1 cellular context compared by ENCODE assay signal in genomic region chr7:105013818-105014724, GRCh38.
TF ChIP-seq lines count a peak whose summit lies in the region.

Gene KMT2E, plus strand, starts transcription at chr7:105014205. Its CDS starts 26,748 bp downstream, at chr7:105040953.

TF ChIP-seq in K562, 482 proteins besides CTCF, POLR2A, EP300 and RAD21 (continued from another document and continues in another):
- TF ChIP-seq ZMIZ1 (IDR thresholded peaks at IDR 0.05; ENCODE audit: low read depth in 2 of 2, low read length in 2 of 2) (0 out of 4 replicates have a peak, but pooled peaks of 1 of the 2 experiments have one; percentile 2), ZNF277 (CRISPR knock-in tag; IDR thresholded peaks at IDR 0.05; ENCODE audit: borderline replicate concordance) (no peak), ARID1B (IDR thresholded peaks at IDR 0.05) (peak; percentile 39; the same call in 1 of the 2 replicates), DDX20 (tag; IDR thresholded peaks at IDR 0.05; ENCODE audit: low read depth) (no peak), E4F1 (CRISPR knock-in tag; IDR thresholded peaks at IDR 0.05; ENCODE audit: borderline replicate concordance) (peak; percentile 78; the same call in 1 of the 2 replicates), PATZ1 (CRISPR knock-in tag; IDR thresholded peaks at IDR 0.05; ENCODE audit: borderline replicate concordance) (0 out of 2 replicates have a peak, but pooled peaks have one; percentile 86), MAX (CRISPR knock-in tag; IDR thresholded peaks at IDR 0.05) (peak; percentile 44), IRF1 (CRISPR knock-in tag; IDR thresholded peaks at IDR 0.05; ENCODE audit: borderline replicate concordance) (no peak), ZNF586 (CRISPR knock-in tag; conservative IDR thresholded peaks at IDR 0.05) (no peak), FOXJ2 (tag; IDR thresholded peaks at IDR 0.05) (peak; percentile 80), BCL6 (CRISPR knock-in tag; IDR thresholded peaks at IDR 0.05) (peak; percentile 67; the same call in 1 of the 2 replicates), WHSC1 (IDR thresholded peaks at IDR 0.05; ENCODE audit: low read length) (no peak), C11orf30 (IDR thresholded peaks at IDR 0.05; ENCODE audit: low read depth) (no peak), OTX1 (CRISPR knock-in tag; IDR thresholded peaks at IDR 0.05) (peak; percentile 97), IRF2 (CRISPR knock-in tag; IDR thresholded peaks at IDR 0.05) (no peak), TAF1 (IDR thresholded peaks at IDR 0.05; ENCODE audit: control insufficient read depth, extremely low read depth, insufficient read depth, low read length, severe bottlenecking) (peak; percentile 98), SREBF2 (CRISPR knock-in tag; IDR thresholded peaks at IDR 0.05) (no peak), PTTG1 (tag; IDR thresholded peaks at IDR 0.05; ENCODE audit: low read depth) (no peak), HIVEP1 (CRISPR knock-in tag; IDR thresholded peaks at IDR 0.05) (peak; percentile 81; the same call in 1 of the 2 replicates), ZNF395 (CRISPR knock-in tag; IDR thresholded peaks at IDR 0.05) (no peak), ARID2 (IDR thresholded peaks at IDR 0.05) (no peak), TAF9B (IDR thresholded peaks at IDR 0.05; ENCODE audit: partially characterized antibody) (no peak), TAL1 (IDR thresholded peaks at IDR 0.05) (0 out of 2 replicates have a peak, but pooled peaks have one; percentile 13), RREB1 (CRISPR knock-in tag; IDR thresholded peaks at IDR 0.05) (no peak; the same call in 1 of the 2 replicates), RBM22 (IDR thresholded peaks at IDR 0.05; ENCODE audit: low read depth, low read length, poor library complexity, severe bottlenecking) (peak; percentile 94), JUND (IDR thresholded peaks at IDR 0.05; ENCODE audit: borderline replicate concordance, low read depth, low read length) (peak; percentile 28), JUND (tag; IDR thresholded peaks at IDR 0.05; ENCODE audit: borderline replicate concordance, low read depth, low read length) (peak; percentile 37; the same call in 1 of the 3 replicates), SNIP1 (IDR thresholded peaks at IDR 0.05; ENCODE audit: low read depth) (0 out of 2 replicates have a peak, but pooled peaks have one; percentile 4), PBX2 (CRISPR knock-in tag; IDR thresholded peaks at IDR 0.05; ENCODE audit: low read depth) (no peak), PBX2 (tag; conservative IDR thresholded peaks at IDR 0.05; ENCODE audit: low read depth) (no peak), SMAD4 (CRISPR knock-in tag; conservative IDR thresholded peaks at IDR 0.05) (peak; percentile 94), RHOXF2B (CRISPR knock-in tag; conservative IDR thresholded peaks at IDR 0.05) (0 out of 2 replicates have a peak, but pooled peaks have one; percentile 11), HDAC8 (tag; IDR thresholded peaks at IDR 0.05) (peak; percentile 90), NR3C1 (CRISPR knock-in tag; IDR thresholded peaks at IDR 0.05) (no peak), ZNF143 (CRISPR knock-in tag; IDR thresholded peaks at IDR 0.05) (0 out of 2 replicates have a peak, but pooled peaks have one; percentile 47), ZNF12 (CRISPR knock-in tag; IDR thresholded peaks at IDR 0.05) (no peak), NR2C2 (CRISPR knock-in tag; IDR thresholded peaks at IDR 0.05) (peak; percentile 41; the same call in 1 of the 2 replicates), NR2C2 (tag; IDR thresholded peaks at IDR 0.05) (peak; percentile 93), TAF15 (IDR thresholded peaks at IDR 0.05; ENCODE audit: low read depth, low read length) (no peak), TOE1 (IDR thresholded peaks at IDR 0.05; ENCODE audit: borderline replicate concordance) (no peak), TOE1 (CRISPR knock-in tag; IDR thresholded peaks at IDR 0.05; ENCODE audit: borderline replicate concordance, low read depth) (no peak; the same call in 1 of the 2 replicates), FOS (IDR thresholded peaks at IDR 0.05; ENCODE audit: extremely low read depth, insufficient read length) (no peak)
